In the genomic region with DNA sequence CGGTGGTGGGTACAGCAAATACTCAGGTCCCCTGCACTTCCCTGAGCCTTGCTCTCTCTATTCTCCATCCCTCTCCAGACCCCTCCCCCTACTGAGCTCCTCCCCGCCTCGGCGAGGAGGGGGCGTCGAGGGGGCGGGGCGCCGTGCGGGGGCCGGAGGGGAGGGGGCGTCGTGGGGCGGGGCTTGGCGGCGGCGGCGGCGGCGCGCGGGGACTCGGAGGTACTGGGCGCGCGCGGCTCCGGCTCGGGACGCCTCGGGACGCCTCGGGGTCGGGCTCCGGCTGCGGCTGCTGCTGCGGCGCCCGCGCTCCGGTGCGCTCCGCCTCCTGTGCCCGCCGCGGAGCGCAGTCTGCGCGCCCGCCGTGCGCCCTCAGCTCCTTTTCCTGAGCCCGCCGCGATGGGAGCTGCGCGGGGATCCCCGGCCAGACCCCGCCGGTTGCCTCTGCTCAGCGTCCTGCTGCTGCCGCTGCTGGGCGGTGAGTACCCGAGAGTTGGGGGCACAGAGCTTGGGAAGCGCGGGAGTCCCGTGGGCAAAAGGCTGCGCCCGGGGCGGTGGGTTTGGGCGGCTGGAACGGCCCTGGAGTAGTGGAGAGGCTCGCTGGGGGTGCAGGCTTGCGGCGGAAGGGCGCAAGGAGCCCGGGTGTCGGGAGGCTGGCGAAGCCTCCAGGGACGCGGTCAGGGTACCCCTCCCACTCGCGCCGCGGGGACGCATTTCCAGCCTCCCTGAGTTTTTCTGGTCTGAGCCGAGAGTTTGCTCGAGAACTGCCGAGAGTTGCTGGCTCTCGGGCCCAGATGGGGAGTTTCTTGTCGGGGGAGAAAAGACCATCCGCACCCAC, we compare ENCODE assay signal across 8 cellular contexts. TPM values are rescaled to one million over a fixed set of nuclear protein-coding genes. Genes with fewer than 3 reads are reported as not detected.
A peak's percentile ranks its signal among the peaks of the same experiment; 100 is the strongest.
DNase-seq lines count a peak whose midpoint lies in the region; ATAC-seq, FAIRE-seq and TF ChIP-seq lines count a peak whose summit lies in the region.

TSS of gene PTK7 (plus strand) at position 222 of the 835 bp plus-strand sequence. CDS start at position 397, 175 bp downstream.

- peak in 1 of 2 experiments; percentile 73 for DNase-seq in PC-9
- DNase-seq in body of pancreas, result peak; percentile 39 to 71 (median 60)
- peak; percentile 93 for DNase-seq in iPS-NIHi11 (ENCODE audit: low spot score)
- no peak for DNase-seq in small intestine

- H3K9ac ChIP-seq in BLaER1 treated with 17β-estradiol and CSF1 and Interleukin-3, amounts not matched to agents 10 nM and 100 nM, result peak within 1 kb of the TSS; percentile 80 to 96 (median 91)

- H3K9me3 ChIP-seq in BLaER1 treated with 17β-estradiol and CSF1 and Interleukin-3, amounts not matched to agents 10 nM and 100 nM (replicated peaks in 1 of 11), result no peaks in the 10 kb centered on the region
- H3K9me3 ChIP-seq in HEK293 (ENCODE audit: control insufficient read depth, insufficient read depth, low read depth, low read length), result no peaks in the 10 kb centered on the region
- no peaks in the 10 kb centered on the region for H3K9me3 ChIP-seq in PC-9 (ENCODE audit: insufficient read depth, low read depth)
- H3K9me3 ChIP-seq in body of pancreas, result no peaks in the 10 kb centered on the region
- H3K9me3 ChIP-seq in small intestine (ENCODE audit: control insufficient read depth, low read depth), result no peaks in the 10 kb centered on the region

- WGBS in body of pancreas, 2 donors, result 0 to 1% methylated on average over 1 to 64 of the region's 92 CpGs
- 0% methylated on average over 47 to 92 of the region's 92 CpGs for WGBS in small intestine, 3 donors

- H3K4me3 ChIP-seq in BLaER1 treated with 17β-estradiol and CSF1 and Interleukin-3, amounts not matched to agents 10 nM and 100 nM, result peak within 1 kb of the TSS; percentile 85 to 100 (median 93)
- H3K4me3 ChIP-seq in HEK293 (ENCODE audit: low read depth, low read length) (peak within 1 kb of the TSS; percentile 88), PC-9 (peak within 1 kb of the TSS; percentile 100), body of pancreas (peak within 1 kb of the TSS; percentile 51 to 62), small intestine (ENCODE audit: low read depth in 1 of 2, low read length in 2 of 2) (peak within 1 kb of the TSS; percentile 39 to 51)

- H3K4me2 ChIP-seq in BLaER1 treated with 17β-estradiol and CSF1 and Interleukin-3, amounts not matched to agents 10 nM and 100 nM, result peak within 1 kb of the TSS; percentile 85 to 97 (median 94)
- peak within 1 kb of the TSS; percentile 89 for H3K4me2 ChIP-seq in PC-9

- intact Hi-C loops in PC-9 (cut with micrococcal nuclease; ENCODE audit: unreplicated experiment), result loop anchor here (2.0 kb wide), 2 partner anchors 20 to 44 kb away; no protein-coding TSS in a partner anchor
- intact Hi-C loops in body of pancreas (cut with DNase I), result no loop called here

- TF ChIP-seq POLR2A in body of pancreas (IDR thresholded peaks at IDR 0.05), result peak in 1 of 3 donors; percentile 14

- TF ChIP-seq CTCF in HEK293 (tag by site-specific recombination; IDR thresholded peaks at IDR 0.05) (no peak), PC-9 (conservative IDR thresholded peaks at IDR 0.05) (no peak), body of pancreas (IDR thresholded peaks at IDR 0.05) (no peak)

- TSS peak; percentile 80 for BruUV-seq in PC-9 (replicated peaks; lab: Mats Ljungman, UMichigan)

- ATAC-seq in body of pancreas, result peak; percentile 71
- ATAC-seq in HG03175 (IDR thresholded peaks at IDR 0.05; ENCODE audit: unreplicated experiment), result no peak
- ATAC-seq in GM21381 (IDR thresholded peaks at IDR 0.05; ENCODE audit: unreplicated experiment), result no peak

- peaks cover 0 to 28% (median 6%) of the 10 kb centered on the region in 11 experiments; a peak in 12 of 22 replicates for H3K36me3 ChIP-seq in BLaER1 treated with 17β-estradiol and CSF1 and Interleukin-3, amounts not matched to agents 10 nM and 100 nM
- peaks cover 0 to 31% of the 10 kb centered on the region in 2 experiments; a peak in 2 of 3 replicates for H3K36me3 ChIP-seq in HEK293 (ENCODE audit: control insufficient read depth in 2 of 2, insufficient read depth in 1 of 2, low read length in 2 of 2)
- no peaks in the 10 kb centered on the region for H3K36me3 ChIP-seq in PC-9 (ENCODE audit: low read depth)
- peaks cover 0 to 3% of the 10 kb centered on the region in 2 donors for H3K36me3 ChIP-seq in body of pancreas (replicated peaks in 1 of 2; ENCODE audit: insufficient read depth in 1 of 2, low read depth in 2 of 2)
- H3K36me3 ChIP-seq in small intestine (ENCODE audit: control insufficient read depth in 2 of 2, insufficient read depth in 2 of 2, low read length in 2 of 2), result peaks cover 3 to 12% of the 10 kb centered on the region in 2 donors

- FAIRE-seq in small intestine (lab: Jason Lieb, UNC), result no peak

- H2AFZ ChIP-seq in PC-9, result peak within 1 kb of the TSS; percentile 100

- H3K4me1 ChIP-seq in BLaER1 treated with 17β-estradiol and CSF1 and Interleukin-3, amounts not matched to agents 10 nM and 100 nM, result peaks cover 14 to 44% (median 39%) of the 10 kb centered on the region in 10 experiments
- H3K4me1 ChIP-seq in HEK293 (ENCODE audit: control insufficient read depth, insufficient read depth, low read length) (peaks cover 14% of the 10 kb centered on the region), PC-9 (replicated peaks; ENCODE audit: insufficient read depth) (peaks cover 13% of the 10 kb centered on the region), body of pancreas (peaks cover 15% of the 10 kb centered on the region), small intestine (ENCODE audit: control insufficient read depth in 2 of 2, insufficient read depth in 1 of 2, low read depth in 1 of 2, low read length in 1 of 2) (no peaks in the 10 kb centered on the region)

- peaks cover 14% of the 10 kb centered on the region for H3F3A ChIP-seq in PC-9 (ENCODE audit: insufficient read depth, low read depth)

- POLR2A ChIA-PET in HEK293 (lab: Yijun Ruan, JAX) (interaction anchor here (0.6 to 2.6 kb wide), 30 partner anchors 10 to 379 kb away, joined by 3 to 31 read pairs (median 4); partner anchors contain the start of genes BICRAL, CNPY3, CUL7 and KLC4), PC-9 (lab: Charles Lee; ENCODE audit: unreplicated experiment) (interaction anchor here (0.6 to 1.1 kb wide), 14 partner anchors 8 to 987 kb away, joined by 3 to 22 read pairs (median 8); partner anchors contain the start of genes BICRAL, KLC4 and MRPL2)

- H4K20me1 ChIP-seq in BLaER1 treated with 17β-estradiol and CSF1 and Interleukin-3, amounts not matched to agents 10 nM and 100 nM, result peaks cover 0 to 46% (median 26%) of the 10 kb centered on the region in 11 experiments; a peak in 14 of 22 replicates
- H4K20me1 ChIP-seq in PC-9 (ENCODE audit: insufficient read depth), result no peaks in the 10 kb centered on the region; the same call in 1 of the 2 replicates

- no peaks in the 10 kb centered on the region for H3K9me2 ChIP-seq in PC-9 (ENCODE audit: insufficient read depth)

- CTCF ChIA-PET in HEK293 (lab: Yijun Ruan, JAX), result interaction anchor here (0.6 to 7.6 kb wide), 11 partner anchors 17 to 210 kb away, joined by 3 to 83 read pairs (median 3); partner anchors contain the start of genes KLC4 and MRPL2
- CTCF ChIA-PET in PC-9 (lab: Charles Lee), result interaction anchor here (0.6 to 0.7 kb wide), 4 partner anchors 10 to 494 kb away, joined by 3 to 14 read pairs (median 4); no protein-coding TSS in a partner anchor

- H3K27ac ChIP-seq in BLaER1 treated with 17β-estradiol and CSF1 and Interleukin-3, amounts not matched to agents 10 nM and 100 nM, result peak within 1 kb of the TSS; percentile 35 to 90 (median 88); a peak in 21 of 22 replicates
- H3K27ac ChIP-seq in HEK293 (ENCODE audit: extremely low read depth, low read depth, low read length) (peak within 1 kb of the TSS; percentile 87), PC-9 (0 out of 2 replicates have a peak within 1 kb of the TSS, but pooled peaks have one; percentile 32), body of pancreas (peak within 1 kb of the TSS in 3 of 4 donors; percentile 50 to 72 (median 56)), small intestine (ENCODE audit: low read depth in 1 of 2, low read length in 1 of 2) (peak within 1 kb of the TSS in 1 of 2 donors; percentile 36)

- H3K79me2 ChIP-seq in PC-9 (ENCODE audit: low read depth), result peaks cover 46% of the 10 kb centered on the region

- no peaks in the 10 kb centered on the region for H3K27me3 ChIP-seq in BLaER1 treated with 17β-estradiol and CSF1 and Interleukin-3, amounts not matched to agents 10 nM and 100 nM
- H3K27me3 ChIP-seq in PC-9 (ENCODE audit: insufficient read depth, low read depth) (no peaks in the 10 kb centered on the region), body of pancreas (no peaks in the 10 kb centered on the region), small intestine (ENCODE audit: control insufficient read depth in 2 of 2, insufficient read depth in 2 of 2, low read length in 2 of 2) (no peaks in the 10 kb centered on the region)

TF ChIP-seq in HEK293, 187 proteins besides CTCF, POLR2A, EP300 and RAD21 (continues in another document):
- TF ChIP-seq HIC1 (tag by site-specific recombination; IDR thresholded peaks at IDR 0.05) (peak; percentile 83), GLI2 (tag by site-specific recombination; IDR thresholded peaks at IDR 0.05; ENCODE audit: borderline replicate concordance, low read depth) (no peak)

RNA-seq across cellular contexts. Expression of gene PTK7, which starts in this region (rescaled TPM):
- total RNA-seq in PC-9 (2021) (106 and 110 TPM in 2 replicates), body of pancreas (10 to 100 TPM; 26.4 to 28.0 TPM)
- 10 to 100 TPM in 1 of 3 donors, 1 to 10 TPM in 2; 1.1 to 12.5 (median 1.4) TPM for polyA plus RNA-seq in small intestine

Comparison
In these comparisons a context has a peak if more than half of its experiments do, and no peak if none do; other contexts are left out.
1. H3K4me3 ChIP-seq: peak in every context shown above with its lines; median percentile 100 in PC-9; 93 in BLaER1 treated with 17β-estradiol and CSF1 and Interleukin-3, amounts not matched to agents 10 nM and 100 nM; 88 in HEK293; 56 in body of pancreas; 45 in small intestine.